14 cellular contexts compared by ENCODE assay signal in the genomic region with DNA sequence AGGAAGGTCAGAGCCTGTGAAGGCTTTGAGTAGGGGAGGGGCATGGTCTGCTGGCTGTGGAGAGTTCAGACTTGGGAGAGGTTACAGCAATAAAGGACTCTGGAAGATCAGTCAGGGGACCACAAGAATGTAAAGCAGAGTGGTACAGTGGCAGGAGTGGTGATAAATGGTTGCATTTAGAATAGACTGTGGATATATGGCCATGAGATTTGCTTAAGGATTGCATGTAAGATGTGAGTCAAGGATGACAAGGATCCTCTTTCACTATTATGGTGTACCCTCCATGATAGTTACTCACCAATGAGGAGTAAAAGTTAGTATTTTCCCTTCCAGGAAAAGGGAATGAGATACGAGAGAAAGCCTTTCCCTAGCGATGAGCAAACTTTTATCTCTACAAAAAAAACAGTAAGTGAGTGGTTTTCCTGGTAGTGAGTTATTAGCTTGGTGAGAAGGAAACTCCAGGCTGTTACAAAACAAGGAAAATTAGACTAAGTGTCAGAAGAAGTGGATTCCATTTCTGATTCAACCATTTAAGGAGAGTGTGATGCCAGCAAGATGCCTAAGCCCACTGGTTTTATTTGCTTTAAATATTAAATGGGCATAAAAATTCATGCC.
A peak's percentile ranks its signal among the peaks of the same experiment; 100 is the strongest.
DNase-seq lines count a peak whose midpoint lies in the region; ATAC-seq, FAIRE-seq and TF ChIP-seq lines count a peak whose summit lies in the region.
"Had no signal": no experiment of that assay in that cellular context is flagged by ENCODE, and none has a peak within 500 bp of the region (broad histone marks: within the 10 kb centered on the region; RNA-seq: fewer than 3 reads in every experiment).

No MANE protein-coding gene starts in this region.

- no peaks in the 10 kb centered on the region for H3K79me2 ChIP-seq in ACC112 (ENCODE audit: control insufficient read depth, insufficient read depth, low read length, unreplicated experiment)

- no peak overlapping the region for H2AK9ac ChIP-seq in IMR-90 (replicated peaks; ENCODE audit: low read depth, low read length, poor library complexity)

- ATAC-seq in IMR-90 (ENCODE audit: low read depth) (peak; percentile 71), mucosa of descending colon (no peak), aorta (ENCODE audit: low FRiP score) (no peak)

- no peak overlapping the region; the same call in 1 of the 2 replicates for H3K4me2 ChIP-seq in IMR-90 (ENCODE audit: low read depth, low read length)

- H3K4me3 ChIP-seq in ACC112 (ENCODE audit: low read depth, low read length) (peak overlapping the region; percentile 40; the same call in 1 of the 2 replicates), IMR-90 (ENCODE audit: insufficient read depth, low read depth, low read length) (no peak overlapping the region), bronchial epithelial cell (ENCODE audit: low read depth, low read length) (no peak overlapping the region), kidney epithelial cell (ENCODE audit: low read depth, low read length) (no peak overlapping the region), mucosa of descending colon (no peak overlapping the region), aorta (ENCODE audit: low read length in 2 of 2) (no peak overlapping the region), tibial artery (no peak overlapping the region)
- H3K4me3 ChIP-seq: HAP-1, skin epidermis had no signal

- H3K9me1 ChIP-seq in IMR-90 (ENCODE audit: insufficient read depth, low read length), result no peaks in the 10 kb centered on the region

- no peak overlapping the region for H3K9ac ChIP-seq in IMR-90 (ENCODE audit: low read depth, low read length)

- peaks cover 12% of the 10 kb centered on the region for H3K9me3 ChIP-seq in IMR-90 (ENCODE audit: control insufficient read depth, insufficient read depth, low read length)
- peaks cover 11% of the 10 kb centered on the region for H3K9me3 ChIP-seq in mucosa of descending colon
- H3K9me3 ChIP-seq in aorta (ENCODE audit: control insufficient read depth, low read length), result no peaks in the 10 kb centered on the region
- H3K9me3 ChIP-seq in tibial artery, result peaks cover 0 to 8% (median 0%) of the 10 kb centered on the region in 3 donors

- no peak overlapping the region for H2BK120ac ChIP-seq in IMR-90 (ENCODE audit: low read depth, low read length)

- in situ Hi-C loops in IMR-90 (cut with MboI; ENCODE audit: low sequenced_read_pairs), result no loop called here

- H2AFZ ChIP-seq in ACC112 (ENCODE audit: low read length, unreplicated experiment), result peak overlapping the region; percentile 55
- no peak overlapping the region for H2AFZ ChIP-seq in IMR-90 (replicated peaks; ENCODE audit: low read length, poor library complexity)

- H4K91ac ChIP-seq in IMR-90 (ENCODE audit: insufficient read depth, low read depth, low read length), result no peak overlapping the region; the same call in 1 of the 2 replicates

- H3K36me3 ChIP-seq in ACC112 (ENCODE audit: insufficient read depth, low read length) (no peaks in the 10 kb centered on the region), IMR-90 (ENCODE audit: control insufficient read depth, insufficient read depth, low read length) (no peaks in the 10 kb centered on the region), bronchial epithelial cell (ENCODE audit: control insufficient read depth, insufficient read depth, low read length) (no peaks in the 10 kb centered on the region), kidney epithelial cell (ENCODE audit: control insufficient read depth, insufficient read depth, low read length) (no peaks in the 10 kb centered on the region), mucosa of descending colon (ENCODE audit: low read depth) (no peaks in the 10 kb centered on the region), aorta (ENCODE audit: control insufficient read depth in 1 of 2, insufficient read depth in 2 of 2, low read length in 1 of 2) (no peaks in the 10 kb centered on the region), tibial artery (no peaks in the 10 kb centered on the region)
- H3K36me3 ChIP-seq: HAP-1 had no signal

- no peak overlapping the region; the same call in 1 of the 2 replicates for H4K5ac ChIP-seq in IMR-90 (ENCODE audit: low read depth, low read length)

- dilution Hi-C loops in IMR-90 (cut with HindIII; ENCODE audit: low sequenced_read_pairs, unreplicated experiment), result no loop called here

- H3K79me1 ChIP-seq in IMR-90 (ENCODE audit: low read depth in 1 of 2, low read length in 2 of 2), result no peaks in the 10 kb centered on the region

- no peak overlapping the region for H2BK5ac ChIP-seq in IMR-90 (ENCODE audit: low read depth, low read length, poor library complexity, severe bottlenecking)

- H3K23ac ChIP-seq in IMR-90 (ENCODE audit: low read depth, low read length), result no peak overlapping the region

- H3K56ac ChIP-seq in IMR-90 (ENCODE audit: extremely low read depth, insufficient read depth, low read length), result no peak overlapping the region

- no peak overlapping the region for H3K14ac ChIP-seq in IMR-90 (replicated peaks; ENCODE audit: low read depth, low read length)

- peak overlapping the region; percentile 45; the same call in 1 of the 2 replicates for H3K18ac ChIP-seq in IMR-90 (ENCODE audit: low read depth, low read length)

- no peaks in the 10 kb centered on the region for H3K27me3 ChIP-seq in ACC112 (ENCODE audit: insufficient read depth, low read length)
- H3K27me3 ChIP-seq in IMR-90 (ENCODE audit: control insufficient read depth, insufficient read depth, low read length), result no peaks in the 10 kb centered on the region; the same call in 1 of the 2 replicates
- no peaks in the 10 kb centered on the region for H3K27me3 ChIP-seq in bronchial epithelial cell (ENCODE audit: control insufficient read depth, insufficient read depth, low read length)
- H3K27me3 ChIP-seq in kidney epithelial cell (ENCODE audit: control insufficient read depth, insufficient read depth, low read length), result no peaks in the 10 kb centered on the region
- no peaks in the 10 kb centered on the region for H3K27me3 ChIP-seq in aorta (ENCODE audit: control insufficient read depth in 1 of 2, insufficient read depth in 2 of 2, low read length in 1 of 2)
- H3K27me3 ChIP-seq in tibial artery, result no peaks in the 10 kb centered on the region

- WGBS in IMR-90 (ENCODE audit: extremely low coverage in 2 of 2, insufficient read length in 1 of 2), 2 experiments, result no CpG with 5 or more reads among the region's 2 CpGs
- 37 to 60% methylated on average over 2 of the region's 2 CpGs for WGBS in aorta, 2 donors

- intact Hi-C loops in IMR-90 (cut with micrococcal nuclease) (loop anchor here (2.0 to 5.0 kb wide), 2 partner anchors 44 to 84 kb away; no protein-coding TSS in a partner anchor), mucosa of descending colon (cut with DNase I, micrococcal nuclease) (no loop called here), aorta (cut with DNase I) (no loop called here), tibial artery (cut with DNase I; ENCODE audit: low total_unique reads) (no loop called here)

- H2BK20ac ChIP-seq in IMR-90 (ENCODE audit: low read depth, low read length), result no peak overlapping the region

- no TSS peak for BruUV-seq in IMR-90 (replicated peaks; lab: Mats Ljungman, UMichigan)

- no peak for TF ChIP-seq RAD21 in IMR-90 (IDR thresholded peaks at IDR 0.05; ENCODE audit: low read length)

- DNase-seq in IMR-90 (peak; percentile 68), bronchial epithelial cell (ENCODE audit: low read depth) (peak; percentile 87), kidney epithelial cell (ENCODE audit: low read depth) (peak; percentile 31), mucosa of descending colon (no peak), HT-29 (ENCODE audit: low spot score) (no peak), aorta (no peak), tibial artery (no peak)
- DNase-seq: activated CD4-positive, alpha-beta T cell treated with anti-CD3 and anti-CD28 coated beads, Interleukin-2, amount 50 U/mL, for 1 hour; head of caudate nucleus; NCI-H1930; NCI-H526 treated with DMSO at 0.1 percent for 48 hours had no signal

- peak overlapping the region; percentile 92 for H3K27ac ChIP-seq in ACC112 (ENCODE audit: low read depth, low read length)
- H3K27ac ChIP-seq in IMR-90 (ENCODE audit: insufficient read depth, low read length), result peak overlapping the region; percentile 77; the same call in 1 of the 2 replicates
- no peak overlapping the region for H3K27ac ChIP-seq in aorta (ENCODE audit: low read depth in 1 of 2, low read length in 2 of 2)
- H3K27ac ChIP-seq in tibial artery, result no peak overlapping the region

- POLR2A ChIA-PET in IMR-90 (lab: Charles Lee; ENCODE audit: unreplicated experiment), result no interaction called here

- no peak overlapping the region for H2AK5ac ChIP-seq in IMR-90 (ENCODE audit: low read depth, low read length)

- FAIRE-seq in bronchial epithelial cell (lab: Jason Lieb, UNC), result no peak

- H3K4me1 ChIP-seq in ACC112 (ENCODE audit: control insufficient read depth, insufficient read depth, low read length, unreplicated experiment), result peaks cover 44% of the 10 kb centered on the region
- H3K4me1 ChIP-seq in IMR-90 (ENCODE audit: control insufficient read depth, insufficient read depth, low read length), result peaks cover 14% of the 10 kb centered on the region; the same call in 1 of the 2 replicates
- peaks cover 10% of the 10 kb centered on the region for H3K4me1 ChIP-seq in mucosa of descending colon (ENCODE audit: low read depth)
- no peaks in the 10 kb centered on the region for H3K4me1 ChIP-seq in aorta (ENCODE audit: control insufficient read depth in 1 of 2, insufficient read depth in 2 of 2, low read length in 2 of 2)
- peaks cover 0 to 19% (median 4%) of the 10 kb centered on the region in 4 donors for H3K4me1 ChIP-seq in tibial artery
- H3K4me1 ChIP-seq: HAP-1 had no signal

- no peak overlapping the region for H4K8ac ChIP-seq in IMR-90 (ENCODE audit: low read depth in 2 of 2, low read length in 2 of 2)

- H2BK15ac ChIP-seq in IMR-90 (ENCODE audit: low read depth, low read length), result no peak overlapping the region

- TF ChIP-seq CTCF in IMR-90 (conservative IDR thresholded peaks at IDR 0.05; ENCODE audit: low read depth, low read length), result no peak
- TF ChIP-seq CTCF in bronchial epithelial cell (IDR thresholded peaks at IDR 0.05; ENCODE audit: insufficient read depth, low read length, severe bottlenecking), result no peak
- TF ChIP-seq CTCF in kidney epithelial cell (IDR thresholded peaks at IDR 0.05; ENCODE audit: insufficient read depth, low read length, poor library complexity, severe bottlenecking), result no peak
- no peak for TF ChIP-seq CTCF in mucosa of descending colon (IDR thresholded peaks at IDR 0.05)
- TF ChIP-seq CTCF in tibial artery (IDR thresholded peaks at IDR 0.05), result no peak

- no peak for TF ChIP-seq POLR2A in IMR-90 (IDR thresholded peaks at IDR 0.05; ENCODE audit: low read depth, low read length)

- H4K20me1 ChIP-seq in IMR-90 (ENCODE audit: insufficient read depth, low read length), result no peaks in the 10 kb centered on the region

- no peak overlapping the region for H3K4ac ChIP-seq in IMR-90 (ENCODE audit: low read depth, low read length)

- CTCF ChIA-PET in IMR-90 (lab: Yijun Ruan, JAX), result no interaction called here

TF ChIP-seq in IMR-90, 13 proteins besides CTCF, POLR2A, EP300 and RAD21 (continues in another document):
- no peak for TF ChIP-seq RFX5 (IDR thresholded peaks at IDR 0.05; ENCODE audit: low read depth, low read length)
- no peak for TF ChIP-seq CEBPB (IDR thresholded peaks at IDR 0.05; ENCODE audit: low read depth, low read length)
- TF ChIP-seq MAFK (IDR thresholded peaks at IDR 0.05; ENCODE audit: low read depth, low read length), result no peak
- no peak for TF ChIP-seq MXI1 (IDR thresholded peaks at IDR 0.05; ENCODE audit: borderline replicate concordance, low read depth, low read length)
- no peak for TF ChIP-seq SMC3 (IDR thresholded peaks at IDR 0.05; ENCODE audit: low read depth, low read length)

Comparison
In these comparisons a context has a peak if more than half of its experiments do, and no peak if none do; other contexts are left out.
1. H3K27ac ChIP-seq: peak in ACC112 (single experiment) and IMR-90 (single experiment); none in aorta (0 of 2) and tibial artery (0 of 2).
2. DNase-seq: peak in IMR-90 (single experiment), bronchial epithelial cell (single experiment) and kidney epithelial cell (single experiment); none in mucosa of descending colon (0 of 3), HT-29 (single experiment), aorta (0 of 2) and tibial artery (0 of 2).